ENCODE assay signal across 8 cellular contexts in genomic region chr4:40121515-40121914, GRCh38.
DNase-seq lines count a peak whose midpoint lies in the region; ATAC-seq and TF ChIP-seq lines count a peak whose summit lies in the region.

No MANE protein-coding gene starts in this region.

- peaks cover 6% of the 10 kb centered on the region for H3K36me3 ChIP-seq in lower lobe of right lung
- peaks cover 0 to 14% (median 4%) of the 10 kb centered on the region in 4 donors for H3K36me3 ChIP-seq in esophagus muscularis mucosa
- H3K36me3 ChIP-seq in OCI-LY7 (ENCODE audit: insufficient read depth, low read length), result peaks cover 4% of the 10 kb centered on the region; the same call in 1 of the 2 replicates

- H3K27ac ChIP-seq in lower lobe of right lung (peak overlapping the region; percentile 9), esophagus muscularis mucosa (replicated peaks in 1 of 4) (no peak overlapping the region), OCI-LY7 (ENCODE audit: low read depth, low read length, poor library complexity, severe bottlenecking) (no peak overlapping the region)

- CTCF ChIA-PET in activated CD8-positive, alpha-beta T cell treated with anti-CD3 and anti-CD28 coated beads, Interleukin-2, amount 10 ng/mL, durations not matched to agents 7 days and 5 days (lab: Charles Lee), result interaction anchor here (1.1 to 2.5 kb wide), 6 partner anchors 8 to 204 kb away, joined by 3 to 9 read pairs (median 3); no protein-coding TSS in a partner anchor
- CTCF ChIA-PET in OCI-LY7 (lab: Charles Lee; ENCODE audit: unreplicated experiment), result no interaction called here

- no peak overlapping the region for H3K4me2 ChIP-seq in OCI-LY7 (ENCODE audit: low read length)

- H3K36me3 Mint-ChIP-seq in activated CD8-positive, alpha-beta T cell treated with anti-CD3 and anti-CD28 coated beads, Interleukin-2, amount 10 ng/mL, durations not matched to agents 7 days and 5 days (ENCODE audit: low read depth), result peaks cover 37% of the 10 kb centered on the region

- 70% methylated on average over 4 of the region's 4 CpGs for WGBS in esophagus muscularis mucosa

- no peaks in the 10 kb centered on the region for H4K20me1 ChIP-seq in OCI-LY7 (ENCODE audit: insufficient read depth, low read length)

- intact Hi-C loops in lower lobe of right lung (cut with DNase I) (no loop called here), esophagus muscularis mucosa (cut with DNase I) (no loop called here), OCI-LY7 (cut with micrococcal nuclease; ENCODE audit: unreplicated experiment) (loop anchor here (5.0 kb wide), 1 partner anchor 34 kb away; no protein-coding TSS in a partner anchor)

- H3K4me3 ChIP-seq in lower lobe of right lung (no peak overlapping the region), esophagus muscularis mucosa (no peak overlapping the region), OCI-LY7 (ENCODE audit: low read depth, low read length, poor library complexity, severe bottlenecking) (no peak overlapping the region)

- H3K27me3 ChIP-seq in lower lobe of right lung (ENCODE audit: low read depth) (no peaks in the 10 kb centered on the region), esophagus muscularis mucosa (no peaks in the 10 kb centered on the region)

- no peak for TF ChIP-seq EP300 in esophagus muscularis mucosa (IDR thresholded peaks at IDR 0.05)

- no peak overlapping the region for H2AFZ ChIP-seq in OCI-LY7 (ENCODE audit: low read length)

- POLR2A ChIA-PET in activated CD8-positive, alpha-beta T cell treated with anti-CD3 and anti-CD28 coated beads, Interleukin-2, amount 10 ng/mL, durations not matched to agents 7 days and 5 days (lab: Charles Lee), result interaction anchor here (0.6 kb wide), 1 partner anchor 76 kb away, joined by 3 read pairs; the partner anchor contains the start of gene RHOH
- POLR2A ChIA-PET in OCI-LY7 (lab: Charles Lee), result interaction anchor here (0.5 to 4.5 kb wide), 4 partner anchors 9 to 247 kb away, joined by 3 to 24 read pairs (median 3); no protein-coding TSS in a partner anchor

- peak; percentile 49 for ATAC-seq in HG03565 (IDR thresholded peaks at IDR 0.05; ENCODE audit: unreplicated experiment)
- ATAC-seq in activated CD8-positive, alpha-beta T cell treated with anti-CD3 and anti-CD28 coated beads, Interleukin-2, amount 10 ng/mL, durations not matched to agents 7 days and 5 days, result no peak
- ATAC-seq in lower lobe of right lung, result peak; percentile 68 to 77
- no peak for ATAC-seq in HG03159 (IDR thresholded peaks at IDR 0.05; ENCODE audit: unreplicated experiment)

- no peaks in the 10 kb centered on the region for H3K27me3 Mint-ChIP-seq in activated CD8-positive, alpha-beta T cell treated with anti-CD3 and anti-CD28 coated beads, Interleukin-2, amount 10 ng/mL, durations not matched to agents 7 days and 5 days (ENCODE audit: low read depth)

- DNase-seq in GM03348 (ENCODE audit: low spot score) (peak; percentile 71), lower lobe of right lung (no peak), esophagus muscularis mucosa (ENCODE audit: extremely low spot score) (no peak), OCI-LY7 (ENCODE audit: low spot score) (no peak)
- DNase-seq in activated CD8-positive, alpha-beta T cell treated with anti-CD3 and anti-CD28 coated beads, Interleukin-2, amount 10 ng/mL, durations not matched to agents 7 days and 5 days, result peak; percentile 25
- no peak for DNase-seq in activated effector memory CD4-positive, alpha-beta T cell treated with anti-CD3 and anti-CD28 coated beads, Interleukin-2, amount 50 U/mL, for 16 hours

- H3K4me1 ChIP-seq in lower lobe of right lung (no peaks in the 10 kb centered on the region), esophagus muscularis mucosa (no peaks in the 10 kb centered on the region), OCI-LY7 (ENCODE audit: insufficient read depth, low read length, poor library complexity, severe bottlenecking) (peaks cover 5% of the 10 kb centered on the region)

- H3K4me3 Mint-ChIP-seq in activated CD8-positive, alpha-beta T cell treated with anti-CD3 and anti-CD28 coated beads, Interleukin-2, amount 10 ng/mL, durations not matched to agents 7 days and 5 days, result no peak overlapping the region

- H3K9me3 Mint-ChIP-seq in activated CD8-positive, alpha-beta T cell treated with anti-CD3 and anti-CD28 coated beads, Interleukin-2, amount 10 ng/mL, durations not matched to agents 7 days and 5 days (ENCODE audit: insufficient read depth), result no peaks in the 10 kb centered on the region

- H3K9me2 ChIP-seq in OCI-LY7 (ENCODE audit: insufficient read depth, low read length), result no peaks in the 10 kb centered on the region

- H3K9me3 ChIP-seq in lower lobe of right lung (no peaks in the 10 kb centered on the region), esophagus muscularis mucosa (no peaks in the 10 kb centered on the region), OCI-LY7 (ENCODE audit: low read length) (no peaks in the 10 kb centered on the region)

- H3K27ac Mint-ChIP-seq in activated CD8-positive, alpha-beta T cell treated with anti-CD3 and anti-CD28 coated beads, Interleukin-2, amount 10 ng/mL, durations not matched to agents 7 days and 5 days, result peak overlapping the region; percentile 10

- BruUV-seq in OCI-LY7 (replicated peaks; lab: Mats Ljungman, UMichigan), result no TSS peak

- no peaks in the 10 kb centered on the region for H3K79me2 ChIP-seq in OCI-LY7 (ENCODE audit: insufficient read depth, low read depth, low read length)

- TF ChIP-seq CTCF in lower lobe of right lung (IDR thresholded peaks at IDR 0.05) (no peak), esophagus muscularis mucosa (IDR thresholded peaks at IDR 0.05) (no peak), OCI-LY7 (conservative IDR thresholded peaks at IDR 0.05; ENCODE audit: low read length) (no peak)

- no peak for TF ChIP-seq POLR2A in esophagus muscularis mucosa (IDR thresholded peaks at IDR 0.05; ENCODE audit: low read depth)

- peaks cover 33% of the 10 kb centered on the region for H3K4me1 Mint-ChIP-seq in activated CD8-positive, alpha-beta T cell treated with anti-CD3 and anti-CD28 coated beads, Interleukin-2, amount 10 ng/mL, durations not matched to agents 7 days and 5 days (ENCODE audit: low read depth)

Comparison
In these comparisons a context has a peak if more than half of its experiments do, and no peak if none do; other contexts are left out.
1. DNase-seq: peak in GM03348 (single experiment) and activated CD8-positive, alpha-beta T cell treated with anti-CD3 and anti-CD28 coated beads, Interleukin-2, amount 10 ng/mL, durations not matched to agents 7 days and 5 days (single experiment); none in lower lobe of right lung (single experiment), activated effector memory CD4-positive, alpha-beta T cell treated with anti-CD3 and anti-CD28 coated beads, Interleukin-2, amount 50 U/mL, for 16 hours (single experiment), esophagus muscularis mucosa (single experiment) and OCI-LY7 (single experiment).
2. ATAC-seq: peak in HG03565 (single experiment) and lower lobe of right lung (2 of 2); none in activated CD8-positive, alpha-beta T cell treated with anti-CD3 and anti-CD28 coated beads, Interleukin-2, amount 10 ng/mL, durations not matched to agents 7 days and 5 days (single experiment) and HG03159 (single experiment).